ENCODE assay signal across 26 cellular contexts in genomic region chr4:11782859-11783258, GRCh38.
DNase-seq lines count a peak whose midpoint lies in the region; ATAC-seq, FAIRE-seq and TF ChIP-seq lines count a peak whose summit lies in the region.
"Had no signal": no experiment of that assay in that cellular context is flagged by ENCODE, and none has a peak within 500 bp of the region (broad histone marks: within the 10 kb centered on the region; RNA-seq: fewer than 3 reads in every experiment).

No MANE protein-coding gene starts in this region.

- no peaks in the 10 kb centered on the region for H3K9me2 ChIP-seq in hepatocyte (replicated peaks; ENCODE audit: insufficient read depth)

- H3K36me3 ChIP-seq in HepG2 (replicated peaks in 1 of 2; ENCODE audit: control insufficient read depth in 1 of 2, insufficient read depth in 2 of 2, low read length in 2 of 2) (no peaks in the 10 kb centered on the region), right lobe of liver (no peaks in the 10 kb centered on the region), hepatocyte (replicated peaks; ENCODE audit: insufficient read depth, low read depth) (no peaks in the 10 kb centered on the region)
- H3K36me3 ChIP-seq: BE2C; BLaER1 treated with 17β-estradiol and CSF1 and Interleukin-3, amounts not matched to agents 10 nM and 100 nM had no signal

- H3K79me2 ChIP-seq in HepG2 (ENCODE audit: insufficient read depth, low read length): no peaks in the 10 kb centered on the region
- H3K79me2 ChIP-seq in hepatocyte: no peaks in the 10 kb centered on the region

- no TSS peak for BruUV-seq in HepG2 (replicated peaks; lab: Mats Ljungman, UMichigan)

- H3K9me3 ChIP-seq in HepG2 (ENCODE audit: low read length) (peaks cover 60% of the 10 kb centered on the region), right lobe of liver (no peaks in the 10 kb centered on the region), hepatocyte (ENCODE audit: low read depth) (no peaks in the 10 kb centered on the region)
- H3K9me3 ChIP-seq: BE2C had no signal

- H3K4me1 ChIP-seq in HepG2 (ENCODE audit: insufficient read depth, low read length): no peaks in the 10 kb centered on the region
- H3K4me1 ChIP-seq in right lobe of liver: no peaks in the 10 kb centered on the region
- H3K4me1 ChIP-seq in hepatocyte (ENCODE audit: insufficient read depth): peaks cover 3% of the 10 kb centered on the region
- H3K4me1 ChIP-seq: BE2C; BLaER1 treated with 17β-estradiol and CSF1 and Interleukin-3, amounts not matched to agents 10 nM and 100 nM had no signal

- no peak for TF ChIP-seq RAD21 in HepG2 (CRISPR knock-in tag; IDR thresholded peaks at IDR 0.05)

- TF ChIP-seq CTCF in HepG2 (CRISPR knock-in tag; IDR thresholded peaks at IDR 0.05): no peak
- no peak for TF ChIP-seq CTCF in right lobe of liver (IDR thresholded peaks at IDR 0.05)
- no peak for TF ChIP-seq CTCF in hepatocyte (IDR thresholded peaks at IDR 0.05; ENCODE audit: poor library complexity)
- TF ChIP-seq CTCF in progenitor cell of endocrine pancreas (IDR thresholded peaks at IDR 0.05; ENCODE audit: unreplicated experiment): no peak

- TF ChIP-seq EP300 in HepG2 (IDR thresholded peaks at IDR 0.05; ENCODE audit: low read depth in 2 of 2, low read length in 2 of 2) (no peak), HepG2 (CRISPR knock-in tag; IDR thresholded peaks at IDR 0.05; ENCODE audit: borderline replicate concordance) (no peak)

- no peak for DNase-seq in HepG2 (ENCODE audit: low spot score)
- no peak for DNase-seq in right lobe of liver
- peak; percentile 8 for DNase-seq in hepatocyte (ENCODE audit: low spot score)
- no peak for DNase-seq in progenitor cell of endocrine pancreas (ENCODE audit: low spot score, unreplicated experiment)
- DNase-seq in RPMI8226: no peak
- no peak for DNase-seq in KG1 (lab: John Stamatoyannopoulos, UW)
- DNase-seq: ACHN; AML-193; BE2C; CD4-positive, alpha-beta T cell; CD8-positive, alpha-beta memory T cell; DMS 273 treated with DMSO at 0.1 percent for 48 hours; DMS79; EL; GDM1; GM23248; H7; HCEC 1CT had no signal

- TF ChIP-seq POLR2A in HepG2 (IDR thresholded peaks at IDR 0.05; ENCODE audit: insufficient read depth in 1 of 2, low read depth in 2 of 2, low read length in 2 of 2) (no peak), right lobe of liver (IDR thresholded peaks at IDR 0.05) (no peak)

- WGBS in HepG2 (ENCODE audit: low lambda C conversion rate): 0% methylated on average over 5 of the region's 5 CpGs
- 37% methylated on average over 5 of the region's 5 CpGs for WGBS in right lobe of liver (ENCODE audit: insufficient coverage, low coverage, low lambda C conversion rate, missing lambda C conversion rate)
- 56% methylated on average over 5 of the region's 5 CpGs for WGBS in hepatocyte (ENCODE audit: low lambda C conversion rate, missing lambda C conversion rate)

- H3K36me3 Mint-ChIP-seq in progenitor cell of endocrine pancreas (ENCODE audit: insufficient read depth): no peaks in the 10 kb centered on the region
- H3K36me3 Mint-ChIP-seq: CD14-positive monocyte; CD8-positive, alpha-beta memory T cell had no signal

- peaks cover 17% of the 10 kb centered on the region for H3K4me1 Mint-ChIP-seq in progenitor cell of endocrine pancreas (ENCODE audit: low read depth)
- H3K4me1 Mint-ChIP-seq: CD14-positive monocyte; CD8-positive, alpha-beta memory T cell had no signal

- no peak overlapping the region for H2AFZ ChIP-seq in HepG2 (ENCODE audit: low read length)
- no peak overlapping the region for H2AFZ ChIP-seq in hepatocyte
- H2AFZ ChIP-seq: GM23248 had no signal

- POLR2A ChIA-PET in HepG2 (lab: Yijun Ruan, JAX): no interaction called here

- no peak overlapping the region for H3K4me3 Mint-ChIP-seq in progenitor cell of endocrine pancreas (ENCODE audit: low read depth)
- H3K4me3 Mint-ChIP-seq: CD14-positive monocyte; CD4-positive, alpha-beta T cell; CD8-positive, alpha-beta memory T cell had no signal

- H3K27ac ChIP-seq in HepG2 (ENCODE audit: extremely low read length, insufficient read depth, low read length) (no peak overlapping the region), right lobe of liver (no peak overlapping the region), hepatocyte (no peak overlapping the region)
- H3K27ac ChIP-seq: 22Rv1; BLaER1 treated with 17β-estradiol and CSF1 and Interleukin-3, amounts not matched to agents 10 nM and 100 nM; GM23248 had no signal

- H3K4me3 ChIP-seq in HepG2 (replicated peaks in 1 of 3; ENCODE audit: insufficient read depth in 1 of 3, low read depth in 2 of 3, low read length in 3 of 3) (no peak overlapping the region), right lobe of liver (no peak overlapping the region), hepatocyte (no peak overlapping the region)
- H3K4me3 ChIP-seq: BLaER1 treated with 17β-estradiol and CSF1 and Interleukin-3, amounts not matched to agents 10 nM and 100 nM; GM12878; GM23248 had no signal

- no peak overlapping the region for H3K9ac ChIP-seq in HepG2 (ENCODE audit: insufficient read depth, low read depth, low read length)
- H3K9ac ChIP-seq: BLaER1 treated with 17β-estradiol and CSF1 and Interleukin-3, amounts not matched to agents 10 nM and 100 nM; GM23248 had no signal

- H3K4me2 ChIP-seq in HepG2 (ENCODE audit: low read depth, low read length) (no peak overlapping the region), hepatocyte (no peak overlapping the region)
- H3K4me2 ChIP-seq: BLaER1 treated with 17β-estradiol and CSF1 and Interleukin-3, amounts not matched to agents 10 nM and 100 nM had no signal

- H3K27me3 Mint-ChIP-seq in progenitor cell of endocrine pancreas: no peaks in the 10 kb centered on the region
- H3K27me3 Mint-ChIP-seq: CD8-positive, alpha-beta memory T cell had no signal

- in situ Hi-C loops in HepG2 (cut with HindIII; ENCODE audit: extremely low pct_ligation_motif_present, low pct_unique_long_range_greater_than_20kb): no loop called here

- CTCF ChIA-PET in HepG2 (lab: Yijun Ruan, JAX; ENCODE audit: low intra/inter-chr PET ratio, low total read pairs): no interaction called here

- no peak for FAIRE-seq in HepG2 (lab: Jason Lieb, UNC)
- FAIRE-seq: A204.1, D721Med, GM12878, H1 had no signal

- peak overlapping the region; percentile 88 for H3K27ac Mint-ChIP-seq in progenitor cell of endocrine pancreas
- H3K27ac Mint-ChIP-seq: CD14-positive monocyte; CD4-positive, alpha-beta T cell; CD8-positive, alpha-beta memory T cell had no signal

- H3K27me3 ChIP-seq in HepG2 (ENCODE audit: control insufficient read depth in 1 of 2, insufficient read depth in 2 of 2, low read length in 2 of 2) (no peaks in the 10 kb centered on the region), right lobe of liver (no peaks in the 10 kb centered on the region), hepatocyte (no peaks in the 10 kb centered on the region)
- H3K27me3 ChIP-seq: BE2C; BLaER1 treated with 17β-estradiol and CSF1 and Interleukin-3, amounts not matched to agents 10 nM and 100 nM had no signal

- H4K20me1 ChIP-seq in HepG2 (ENCODE audit: insufficient read depth, low read length) (no peaks in the 10 kb centered on the region), hepatocyte (ENCODE audit: insufficient read depth, poor library complexity, severe bottlenecking) (no peaks in the 10 kb centered on the region)
- H4K20me1 ChIP-seq: BLaER1 treated with 17β-estradiol and CSF1 and Interleukin-3, amounts not matched to agents 10 nM and 100 nM had no signal

- H3K9me3 Mint-ChIP-seq in progenitor cell of endocrine pancreas (ENCODE audit: low read depth): no peaks in the 10 kb centered on the region

- ATAC-seq in HepG2 (no peak), right lobe of liver (no peak), HG02759 (IDR thresholded peaks at IDR 0.05; ENCODE audit: unreplicated experiment) (no peak)
- ATAC-seq: GM12878 had no signal

- intact Hi-C loops in HepG2 (cut with micrococcal nuclease; ENCODE audit: unreplicated experiment): no loop called here
- intact Hi-C loops in right lobe of liver (cut with DNase I): no loop called here

TF ChIP-seq in HepG2, 621 proteins besides CTCF, POLR2A, EP300 and RAD21:
- no peak for TF ChIP-seq RBAK (CRISPR knock-in tag; IDR thresholded peaks at IDR 0.05)
- peak; percentile 58 for TF ChIP-seq ATF7 (IDR thresholded peaks at IDR 0.05)
- TF ChIP-seq ATF7 (CRISPR knock-in tag; IDR thresholded peaks at IDR 0.05): no peak
- no peak for TF ChIP-seq ZNF792 (CRISPR knock-in tag; IDR thresholded peaks at IDR 0.05)
- peak; percentile 68 to 86; a peak in 3 of 4 replicates for TF ChIP-seq MAFK (conservative IDR thresholded peaks at IDR 0.05 in 1 of 2, IDR thresholded peaks at IDR 0.05 in 1 of 2; ENCODE audit: low read length in 2 of 2)
- no peak for TF ChIP-seq SP2 (CRISPR knock-in tag; IDR thresholded peaks at IDR 0.05)
- TF ChIP-seq ZNF670 (CRISPR knock-in tag; IDR thresholded peaks at IDR 0.05; ENCODE audit: borderline replicate concordance): no peak
- no peak for TF ChIP-seq KMT2A (CRISPR knock-in tag; IDR thresholded peaks at IDR 0.05)
- TF ChIP-seq MAFF (IDR thresholded peaks at IDR 0.05; ENCODE audit: low read depth, low read length): peak; percentile 84
- TF ChIP-seq ZNF672 (CRISPR knock-in tag; IDR thresholded peaks at IDR 0.05): no peak
